Comparison of ENCODE assay signal across 8 cellular contexts in genomic region chr4:44725861-44726820, GRCh38. TPM values are rescaled to one million over a fixed set of nuclear protein-coding genes. Genes with fewer than 3 reads are reported as not detected.
A peak's percentile ranks its signal among the peaks of the same experiment; 100 is the strongest.
DNase-seq lines count a peak whose midpoint lies in the region; ATAC-seq and TF ChIP-seq lines count a peak whose summit lies in the region.

Gene GNPDA2, minus strand, starts transcription at chr4:44726556. Its CDS starts 4,349 bp downstream, at chr4:44722207.

- DNase-seq in NCI-H146 treated with DMSO at 0.1 percent for 48 hours (lab: John Stamatoyannopoulos, UW; ENCODE audit: unreplicated experiment) (peak; percentile 75), ascending aorta (ENCODE audit: low spot score in 2 of 2) (peak; percentile 71 to 96), hepatic stellate cell (ENCODE audit: low spot score) (peak; percentile 87), aorta (peak; percentile 94 to 97)

- H3K27me3 ChIP-seq in ascending aorta: no peaks in the 10 kb centered on the region
- H3K27me3 ChIP-seq in rectal smooth muscle tissue (ENCODE audit: control insufficient read depth, insufficient read depth, low read length): no peaks in the 10 kb centered on the region
- H3K27me3 ChIP-seq in aorta (ENCODE audit: control insufficient read depth in 1 of 2, insufficient read depth in 2 of 2, low read length in 1 of 2): no peaks in the 10 kb centered on the region

- WGBS in aorta, 2 donors: 0 to 1% methylated on average over 66 to 69 of the region's 69 CpGs

- H3K9me3 ChIP-seq in ascending aorta (no peaks in the 10 kb centered on the region), aorta (ENCODE audit: control insufficient read depth, low read length) (no peaks in the 10 kb centered on the region)

- TF ChIP-seq CTCF in ascending aorta (IDR thresholded peaks at IDR 0.05): peak in 2 of 3 experiments; percentile 16 to 41

- H3K27ac ChIP-seq in ascending aorta (peak within 1 kb of the TSS; percentile 65 to 83), rectal smooth muscle tissue (ENCODE audit: low read depth, low read length) (peak within 1 kb of the TSS; percentile 84), aorta (ENCODE audit: low read depth in 1 of 2, low read length in 2 of 2) (peak within 1 kb of the TSS in 1 of 2 donors; percentile 8)

- H3K4me3 ChIP-seq in ascending aorta (peak within 1 kb of the TSS; percentile 81 to 88), rectal smooth muscle tissue (ENCODE audit: low read length) (peak within 1 kb of the TSS; percentile 95), aorta (ENCODE audit: low read length in 2 of 2) (peak within 1 kb of the TSS; percentile 19 to 69)

- no peaks in the 10 kb centered on the region for H3K36me3 ChIP-seq in ascending aorta
- H3K36me3 ChIP-seq in rectal smooth muscle tissue (ENCODE audit: control insufficient read depth, insufficient read depth, low read length): no peaks in the 10 kb centered on the region
- no peaks in the 10 kb centered on the region for H3K36me3 ChIP-seq in aorta (ENCODE audit: control insufficient read depth in 1 of 2, insufficient read depth in 2 of 2, low read length in 1 of 2)

- intact Hi-C loops in T-helper 2 cell treated with Interferon-gamma antibody and Interleukin-4, amounts not matched to agents 100 ng/mL and 5 ng/mL, for 36 hours (cut with micrococcal nuclease): loop anchor here (1.0 to 5.0 kb wide), 3 partner anchors 19 to 279 kb away; partner anchors contain the start of genes GUF1 and KCTD8
- intact Hi-C loops in ascending aorta (cut with DNase I): loop anchor here (2.0 to 5.0 kb wide), 2 partner anchors 47 to 279 kb away; partner anchors contain the start of genes GUF1 and KCTD8
- intact Hi-C loops in aorta (cut with DNase I): loop anchor here in 1 of 2 donors (5.0 kb wide), 1 partner anchor 49 kb away; the partner anchor contains the start of gene GUF1

- H3K4me1 ChIP-seq in ascending aorta: no peaks in the 10 kb centered on the region
- H3K4me1 ChIP-seq in rectal smooth muscle tissue (ENCODE audit: control insufficient read depth, insufficient read depth, low read length): peaks cover 3% of the 10 kb centered on the region
- no peaks in the 10 kb centered on the region for H3K4me1 ChIP-seq in aorta (ENCODE audit: control insufficient read depth in 1 of 2, insufficient read depth in 2 of 2, low read length in 2 of 2)

- ATAC-seq in GM18498 (IDR thresholded peaks at IDR 0.05; ENCODE audit: unreplicated experiment): peak; percentile 95
- ATAC-seq in HG02884 (IDR thresholded peaks at IDR 0.05; ENCODE audit: unreplicated experiment): peak; percentile 94
- ATAC-seq in aorta (ENCODE audit: low FRiP score): peak; percentile 98

- peak within 1 kb of the TSS; percentile 12 for H3K9ac ChIP-seq in rectal smooth muscle tissue (ENCODE audit: low read length)

RNA-seq across cellular contexts. Expression of gene GNPDA2, which starts in this region (rescaled TPM):
- total RNA-seq in T-helper 2 cell treated with Interferon-gamma antibody and Interleukin-4, amounts not matched to agents 100 ng/mL and 5 ng/mL, for 36 hours: 12.2 and 12.7 TPM in 2 replicates
- total RNA-seq in ascending aorta: 32.6 TPM
- total RNA-seq in aorta: 10 to 100 TPM; 13.5 to 19.6 TPM
- polyA plus RNA-seq in aorta: 10 to 100 TPM; 18.2 to 28.1 TPM

Comparison
In these comparisons a context has a peak if more than half of its experiments do, and no peak if none do; other contexts are left out.
1. H3K4me3 ChIP-seq: peak in every context shown above with its lines; median percentile 95 in rectal smooth muscle tissue; 84 in ascending aorta; 44 in aorta.